ENCODE assay signal across 24 cellular contexts in genomic region chr19:35069706-35070105, GRCh38. TPM values are rescaled to one million over a fixed set of nuclear protein-coding genes. Genes with fewer than 3 reads are reported as not detected.
"Had no signal": no experiment of that assay in that cellular context is flagged by ENCODE, and none has a peak within 500 bp of the region (broad histone marks: within the 10 kb centered on the region; RNA-seq: fewer than 3 reads in every experiment).

No MANE protein-coding gene starts in this region.

- H3K9me3 ChIP-seq: colonic mucosa had no signal

- H3K27ac ChIP-seq: brain microvascular endothelial cell, colonic mucosa, left lung, tibial artery had no signal

- H3K27me3 ChIP-seq: brain microvascular endothelial cell, colonic mucosa, left lung had no signal

- H3K4me3 ChIP-seq: colonic mucosa, left lung, tibial artery had no signal

- DNase-seq: activated B cell treated with CpG ODN at 0.5 μM for 24 hours; activated CD4-positive, alpha-beta T cell treated with anti-CD3 and anti-CD28 coated beads, Interleukin-2, amount 10 ng/mL, durations not matched to agents 24 days and 14 days; activated CD8-positive, alpha-beta T cell treated with anti-CD3 and anti-CD28 coated beads for 36 hours; activated naive CD4-positive, alpha-beta T cell; activated naive CD8-positive, alpha-beta T cell treated with anti-CD3 and anti-CD28 coated beads for 36 hours; activated T-cell treated with anti-CD3 and anti-CD28 coated beads, Interleukin-2, amount 50 U/mL, for 1 hour; brain microvascular endothelial cell; central memory CD4-positive, alpha-beta T cell; colonic mucosa; hypothalamus; left lung; retina; stimulated activated CD4-positive, alpha-beta T cell treated with anti-CD3 and anti-CD28 coated beads, Interleukin-12 subunit alpha, Interleukin-12 subunit beta, amount 100 ng/mL, for 4 hours; stimulated activated CD4-positive, alpha-beta T cell treated with anti-CD3 and anti-CD28 coated beads, Interleukin-1b, Interleukin-23, amount 100 ng/mL, for 48 hours; stimulated activated naive CD4-positive, alpha-beta T cell treated with Interleukin-2 at 50 U/mL for 16 hours; tibial artery had no signal

- H3K4me1 ChIP-seq: colonic mucosa, left lung, tibial artery had no signal

- H3K36me3 ChIP-seq: brain microvascular endothelial cell, colonic mucosa, left lung, tibial artery had no signal

RNA-seq across cellular contexts. Expression of gene HPN, which starts 28.2 kb away (rescaled TPM):
- total RNA-seq: activated B cell treated with CpG ODN at 0.5 μM for 24 hours, frontal cortex, urinary bladder had no signal
- polyA plus RNA-seq: fibroblast of lung had no signal

RNA-seq across cellular contexts. Expression of gene FXYD3, which starts 45.9 kb away (rescaled TPM):
- total RNA-seq: activated B cell treated with CpG ODN at 0.5 μM for 24 hours; activated CD4-positive, alpha-beta T cell treated with anti-CD3 and anti-CD28 coated beads, Interleukin-2, amount 10 ng/mL, durations not matched to agents 24 days and 14 days; activated CD8-positive, alpha-beta T cell treated with anti-CD3 and anti-CD28 coated beads for 36 hours; activated naive CD8-positive, alpha-beta T cell treated with anti-CD3 and anti-CD28 coated beads for 36 hours; activated T-helper 17 cell treated with anti-CD3 and anti-CD28 coated beads, Interleukin-2, amount 50 U/mL, for 72 hours; epithelial cell of proximal tubule; fibroblast of lung; frontal cortex; lung microvascular endothelial cell; mononuclear cell; posterior vena cava had no signal
- polyA plus RNA-seq: fibroblast of lung had no signal
